1 cellular context compared by ENCODE assay signal in the genomic region with DNA sequence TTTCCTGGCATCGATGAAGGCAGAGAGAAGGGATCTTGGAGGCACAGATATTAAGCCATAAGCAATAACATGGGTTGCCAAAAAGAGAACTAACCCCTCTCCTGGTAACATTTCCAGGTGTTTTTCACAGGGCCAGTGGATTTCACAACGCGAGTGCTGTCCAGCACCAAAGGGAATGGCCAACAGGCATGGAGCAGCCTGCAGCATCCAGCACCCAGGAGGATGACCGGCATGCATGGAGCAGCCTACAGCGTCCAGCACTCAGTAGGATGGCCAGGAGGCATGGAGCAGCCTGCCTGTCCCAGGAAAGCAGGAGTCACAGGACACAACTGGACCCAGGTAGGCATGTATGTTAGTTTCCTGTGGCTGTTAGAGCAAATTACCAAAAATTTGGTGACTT. TPM values are rescaled to one million over a fixed set of nuclear protein-coding genes. Genes with fewer than 3 reads are reported as not detected.
"Had no signal": no experiment of that assay in that cellular context is flagged by ENCODE, and none has a peak within 500 bp of the region (broad histone marks: within the 10 kb centered on the region; RNA-seq: fewer than 3 reads in every experiment).

No MANE protein-coding gene starts in this region.

RNA-seq across cellular contexts. Expression of a gene that starts 11.8 kb away (rescaled TPM):
- total RNA-seq: body of pancreas had no signal
